In the genomic region with DNA sequence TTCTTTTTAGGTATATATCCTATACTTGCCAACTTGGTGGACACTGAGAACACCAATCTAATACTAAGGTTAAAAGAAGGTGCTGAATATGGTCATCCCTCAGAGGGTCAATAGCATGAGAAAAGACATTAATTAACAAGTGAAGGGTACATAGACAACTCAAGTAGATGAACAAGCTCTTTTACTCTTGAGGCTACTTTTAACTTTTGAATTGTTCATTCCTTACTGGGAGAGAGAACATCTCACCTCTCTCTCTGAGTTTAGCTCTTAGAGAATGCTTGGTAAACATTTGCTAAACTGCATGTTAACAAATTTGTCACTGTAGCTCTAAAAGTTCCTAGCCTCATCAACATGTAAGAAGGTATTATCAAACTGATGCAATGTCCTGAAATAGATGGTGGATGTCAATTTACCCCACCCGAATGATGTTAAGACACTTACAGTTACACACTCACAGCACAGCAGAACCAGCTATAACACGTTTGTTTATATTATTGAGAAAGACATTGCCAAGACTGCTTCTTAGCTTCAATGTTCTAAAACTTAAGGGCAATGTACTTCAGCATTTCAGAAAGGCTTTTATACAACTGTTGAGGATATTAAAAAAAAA, we compare ENCODE assay signal across 25 cellular contexts. TPM values are rescaled to one million over a fixed set of nuclear protein-coding genes. Genes with fewer than 3 reads are reported as not detected.
DNase-seq lines count a peak whose midpoint lies in the region; ATAC-seq, FAIRE-seq and TF ChIP-seq lines count a peak whose summit lies in the region.
"Had no signal": no experiment of that assay in that cellular context is flagged by ENCODE, and none has a peak within 500 bp of the region (broad histone marks: within the 10 kb centered on the region; RNA-seq: fewer than 3 reads in every experiment).

No MANE protein-coding gene starts in this region.

- H3K27me3 Mint-ChIP-seq in stimulated activated naive CD8-positive, alpha-beta T cell treated with anti-CD3 and anti-CD28 coated beads, Interleukin-15, amount 100 ng/mL, for 72 hours: no peaks in the 10 kb centered on the region
- H3K27me3 Mint-ChIP-seq: activated CD4-positive, alpha-beta T cell treated with anti-CD3 and anti-CD28 coated beads, Interleukin-2, amount 10 ng/mL, durations not matched to agents 24 days and 14 days had no signal

- no peaks in the 10 kb centered on the region for H3K9me3 Mint-ChIP-seq in stimulated activated naive CD8-positive, alpha-beta T cell treated with anti-CD3 and anti-CD28 coated beads, Interleukin-15, amount 100 ng/mL, for 72 hours
- H3K9me3 Mint-ChIP-seq: activated CD4-positive, alpha-beta T cell treated with anti-CD3 and anti-CD28 coated beads, Interleukin-2, amount 10 ng/mL, durations not matched to agents 24 days and 14 days; CD8-positive, alpha-beta T cell; immature natural killer cell had no signal

- FAIRE-seq in H54 (lab: Jason Lieb, UNC): no peak

- H3K36me3 ChIP-seq in PC-9 (ENCODE audit: low read depth): peaks cover 56% of the 10 kb centered on the region

- H3K4me1 ChIP-seq in PC-9 (replicated peaks; ENCODE audit: insufficient read depth): no peaks in the 10 kb centered on the region
- H3K4me1 ChIP-seq: HAP-1, psoas muscle, thyroid gland had no signal

- POLR2A ChIA-PET in PC-9 (lab: Charles Lee; ENCODE audit: unreplicated experiment): no interaction called here

- 0 out of 2 replicates have a peak overlapping the region, but pooled peaks have one; percentile 24 for H3K27ac ChIP-seq in PC-9
- H3K27ac ChIP-seq in epithelial cell of prostate: peak overlapping the region; percentile 96
- H3K27ac ChIP-seq: psoas muscle, skin epidermis, thyroid gland had no signal

- H4K20me1 ChIP-seq in PC-9 (ENCODE audit: insufficient read depth): no peaks in the 10 kb centered on the region

- intact Hi-C loops in PC-9 (cut with micrococcal nuclease; ENCODE audit: unreplicated experiment): no loop called here

- no peak for ATAC-seq in stimulated activated naive CD8-positive, alpha-beta T cell treated with anti-CD3 and anti-CD28 coated beads, Interleukin-15, amount 100 ng/mL, for 72 hours
- no peak for ATAC-seq in stimulated activated naive CD8-positive, alpha-beta T cell treated with anti-CD3 and anti-CD28 coated beads, Interleukin-15, Interleukin-2, amounts not matched to agents 100 U/mL and 50 U/mL, for 24 hours
- ATAC-seq in HG03025 (IDR thresholded peaks at IDR 0.05; ENCODE audit: low FRiP score, unreplicated experiment) (no peak), HG02938 (IDR thresholded peaks at IDR 0.05; ENCODE audit: unreplicated experiment) (no peak)
- ATAC-seq: CD8-positive, alpha-beta T cell; psoas muscle; Right ventricle myocardium inferior had no signal

- TF ChIP-seq CTCF in PC-9 (conservative IDR thresholded peaks at IDR 0.05): no peak

- H3K4me1 Mint-ChIP-seq in stimulated activated naive CD8-positive, alpha-beta T cell treated with anti-CD3 and anti-CD28 coated beads, Interleukin-15, amount 100 ng/mL, for 72 hours: peaks cover 9% of the 10 kb centered on the region

- no peak for DNase-seq in stimulated activated naive CD8-positive, alpha-beta T cell treated with anti-CD3 and anti-CD28 coated beads, Interleukin-15, amount 100 ng/mL, for 72 hours
- no peak for DNase-seq in stimulated activated naive CD8-positive, alpha-beta T cell treated with anti-CD3 and anti-CD28 coated beads, Interleukin-15, Interleukin-2, amounts not matched to agents 100 U/mL and 50 U/mL, for 24 hours
- DNase-seq in PC-9 (no peak), epithelial cell of prostate (ENCODE audit: low read depth, low spot score) (no peak), H54 (ENCODE audit: insufficient read length, low spot score) (no peak)
- DNase-seq in effector CD8-positive, alpha-beta T cell (lab: John Stamatoyannopoulos, UW): no peak
- DNase-seq: activated CD4-positive, alpha-beta T cell treated with anti-CD3 and anti-CD28 coated beads, Interleukin-2, amount 10 ng/mL, durations not matched to agents 24 days and 14 days; activated CD8-positive, alpha-beta memory T cell treated with anti-CD3 and anti-CD28 coated beads, Interleukin-2, amount 50 U/mL, for 48 hours; activated effector memory CD4-positive, alpha-beta T cell treated with anti-CD3 and anti-CD28 coated beads, Interleukin-2, amount 50 U/mL, for 16 hours; amniotic stem cell; caudate nucleus; CD8-positive, alpha-beta T cell; DMS79 treated with DMSO at 0.1 percent for 48 hours; immature natural killer cell; NCI-H1092 treated with DMSO at 0.1 percent for 48 hours; NCI-H526; psoas muscle; stimulated activated CD4-positive, alpha-beta T cell treated with anti-CD3 and anti-CD28 coated beads, Interleukin-2, amount 100 ng/mL, for 24 hours; stimulated activated naive CD4-positive, alpha-beta T cell; thyroid gland had no signal

- BruUV-seq in PC-9 (replicated peaks; lab: Mats Ljungman, UMichigan): no TSS peak

- H3K4me3 Mint-ChIP-seq in stimulated activated naive CD8-positive, alpha-beta T cell treated with anti-CD3 and anti-CD28 coated beads, Interleukin-15, amount 100 ng/mL, for 72 hours: no peak overlapping the region
- H3K4me3 Mint-ChIP-seq: activated CD4-positive, alpha-beta T cell treated with anti-CD3 and anti-CD28 coated beads, Interleukin-2, amount 10 ng/mL, durations not matched to agents 24 days and 14 days; CD8-positive, alpha-beta T cell; immature natural killer cell had no signal

- no peaks in the 10 kb centered on the region for H3K9me2 ChIP-seq in PC-9 (ENCODE audit: insufficient read depth)

- TF ChIP-seq POLR2A in H54 (IDR thresholded peaks at IDR 0.05; ENCODE audit: low read depth, low read length): no peak

- H3K79me2 ChIP-seq in PC-9 (ENCODE audit: low read depth): no peaks in the 10 kb centered on the region

- CTCF ChIA-PET in PC-9 (lab: Charles Lee): no interaction called here

- no peak overlapping the region for H2AFZ ChIP-seq in PC-9

- no peaks in the 10 kb centered on the region for H3K27me3 ChIP-seq in PC-9 (ENCODE audit: insufficient read depth, low read depth)
- H3K27me3 ChIP-seq: thyroid gland had no signal

- no peaks in the 10 kb centered on the region for H3F3A ChIP-seq in PC-9 (ENCODE audit: insufficient read depth, low read depth)

- H3K27ac Mint-ChIP-seq in stimulated activated naive CD8-positive, alpha-beta T cell treated with anti-CD3 and anti-CD28 coated beads, Interleukin-15, amount 100 ng/mL, for 72 hours: peak overlapping the region; percentile 53 to 55
- H3K27ac Mint-ChIP-seq: activated CD4-positive, alpha-beta T cell treated with anti-CD3 and anti-CD28 coated beads, Interleukin-2, amount 10 ng/mL, durations not matched to agents 24 days and 14 days; CD8-positive, alpha-beta T cell had no signal

- no peak overlapping the region for H3K4me3 ChIP-seq in PC-9
- H3K4me3 ChIP-seq: HAP-1, psoas muscle, skin epidermis, thyroid gland had no signal

- no peak overlapping the region for H3K4me2 ChIP-seq in PC-9

- no peaks in the 10 kb centered on the region for H3K9me3 ChIP-seq in PC-9 (ENCODE audit: insufficient read depth, low read depth)
- H3K9me3 ChIP-seq: HAP-1, psoas muscle, thyroid gland had no signal

RNA-seq across cellular contexts. Expression of a gene that starts 35.9 kb away (rescaled TPM):
- total RNA-seq in PC-9 (2021): 34.3 and 43.0 TPM in 2 replicates

RNA-seq across cellular contexts. Expression of a gene that starts 44.6 kb away (rescaled TPM):
- 36.4 and 59.2 TPM in 2 replicates for total RNA-seq in PC-9 (2021)
